16 cellular contexts compared by ENCODE assay signal in genomic region chr7:158164101-158165095, GRCh38.
"Had no signal": no experiment of that assay in that cellular context is flagged by ENCODE, and none has a peak within 500 bp of the region (broad histone marks: within the 10 kb centered on the region; RNA-seq: fewer than 3 reads in every experiment).

No MANE protein-coding gene starts in this region.

- H3K79me2 ChIP-seq: hepatocyte had no signal

- H3K4me1 ChIP-seq: ascending aorta, colonic mucosa, gastroesophageal sphincter had no signal

- H3K4me2 ChIP-seq: hepatocyte had no signal

- H3K4me3 ChIP-seq: ascending aorta, colonic mucosa, gastroesophageal sphincter, hepatocyte had no signal

- H2AFZ ChIP-seq: hepatocyte had no signal

- FAIRE-seq: bronchial epithelial cell, small intestine had no signal

- H3K36me3 ChIP-seq: ascending aorta, colonic mucosa, gastroesophageal sphincter had no signal

- H3K27ac ChIP-seq: ascending aorta, colonic mucosa, gastroesophageal sphincter, hepatocyte had no signal

- H3K27me3 ChIP-seq: ascending aorta, colonic mucosa, hepatocyte had no signal

- H3K9me3 ChIP-seq: ascending aorta, colonic mucosa had no signal

- DNase-seq: activated CD4-positive, alpha-beta T cell treated with anti-CD3 and anti-CD28 coated beads for 1 hour; activated CD4-positive, alpha-beta T cell treated with anti-CD3 and anti-CD28 coated beads, Interleukin-2, amount 50 U/mL, for 48 hours; activated CD8-positive, alpha-beta memory T cell treated with anti-CD3 and anti-CD28 coated beads, Interleukin-2, amount 10 ng/mL, durations not matched to agents 7 days and 5 days; activated gamma-delta T cell; activated naive CD8-positive, alpha-beta T cell treated with anti-CD3 and anti-CD28 coated beads, Interleukin-2, amount 10 ng/mL, durations not matched to agents 7 days and 5 days; activated T-cell treated with anti-CD3 and anti-CD28 coated beads, Interleukin-2, amount 50 U/mL, for 4 hours; colonic mucosa; effector CD4-positive, alpha-beta T cell; kidney glomerular epithelial cell; small intestine; trophoblast cell had no signal

- ATAC-seq: activated CD8-positive, alpha-beta memory T cell treated with anti-CD3 and anti-CD28 coated beads, Interleukin-2, amount 10 ng/mL, durations not matched to agents 7 days and 5 days; activated T-cell treated with anti-CD3 and anti-CD28 coated beads, Interleukin-2, amount 50 U/mL, for 4 hours; gastroesophageal sphincter; stimulated activated effector memory CD8-positive, alpha-beta T cell treated with anti-CD3 and anti-CD28 coated beads, Interleukin-12 subunit alpha, Interleukin-12 subunit beta, amount 100 ng/mL, for 72 hours had no signal
